ENCODE assay signal across 18 cellular contexts in the genomic region with DNA sequence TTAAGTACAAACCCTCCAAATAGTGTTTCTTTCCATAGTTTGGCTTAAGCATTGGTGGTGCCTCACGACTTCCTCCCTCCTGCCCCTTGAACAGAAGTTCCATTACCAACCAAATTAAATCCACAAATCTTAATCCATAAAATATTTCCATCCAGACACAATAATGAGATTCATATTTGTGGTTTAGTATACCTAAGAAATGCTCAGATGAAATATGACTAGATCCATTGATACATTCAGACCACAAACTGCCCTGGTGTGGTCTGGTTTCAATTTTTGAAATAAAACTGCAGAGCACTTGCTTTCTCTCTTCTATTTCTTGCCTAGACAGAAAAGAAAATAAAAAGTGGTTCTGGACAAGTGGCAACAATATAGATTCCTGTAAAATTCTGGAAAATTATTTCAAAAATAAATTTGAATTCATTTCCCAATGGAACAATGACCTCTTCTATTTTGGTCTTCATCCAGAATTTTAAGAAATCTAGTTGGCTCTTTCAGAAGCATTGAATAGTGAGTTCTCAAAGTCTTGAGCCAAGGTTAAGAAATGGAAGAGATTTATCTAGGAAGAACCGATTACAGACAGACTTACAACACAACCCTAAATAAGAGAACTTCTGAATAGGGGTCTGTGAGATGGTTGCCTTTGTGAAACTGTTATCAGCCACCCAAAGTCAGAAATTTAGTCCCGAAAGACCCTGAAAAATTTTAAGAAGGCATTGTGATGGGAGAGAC. TPM values are rescaled to one million over a fixed set of nuclear protein-coding genes. Genes with fewer than 3 reads are reported as not detected.
DNase-seq lines count a peak whose midpoint lies in the region; ATAC-seq, FAIRE-seq and TF ChIP-seq lines count a peak whose summit lies in the region.
"Had no signal": no experiment of that assay in that cellular context is flagged by ENCODE, and none has a peak within 500 bp of the region (broad histone marks: within the 10 kb centered on the region; RNA-seq: fewer than 3 reads in every experiment).

No MANE protein-coding gene starts in this region.

- H3K27me3 Mint-ChIP-seq in activated CD4-positive, alpha-beta memory T cell treated with anti-CD3 and anti-CD28 coated beads, Interleukin-2, amount 10 ng/mL, durations not matched to agents 7 days and 5 days, result no peaks in the 10 kb centered on the region

- no peak overlapping the region for H3K4me2 ChIP-seq in mesendoderm (ENCODE audit: low read length)
- H3K4me2 ChIP-seq in mesenchymal stem cell (ENCODE audit: low read length, poor library complexity, severe bottlenecking), result no peak overlapping the region
- H3K4me2 ChIP-seq: KMS-11, PC-9 had no signal

- no peak overlapping the region for H2AFZ ChIP-seq in mesenchymal stem cell (ENCODE audit: low read depth, low read length)
- H2AFZ ChIP-seq: PC-9 had no signal

- TF ChIP-seq POLR2A in H54 (IDR thresholded peaks at IDR 0.05; ENCODE audit: low read depth, low read length) (no peak), stomach (IDR thresholded peaks at IDR 0.05) (no peak), Peyer's patch (IDR thresholded peaks at IDR 0.05) (no peak)

- no peak overlapping the region for H2BK12ac ChIP-seq in mesenchymal stem cell (ENCODE audit: low read length in 2 of 2)

- no peak overlapping the region for H3K56ac ChIP-seq in mesendoderm (ENCODE audit: low read length)

- H4K8ac ChIP-seq in mesendoderm (ENCODE audit: low read depth, low read length) (no peak overlapping the region), mesenchymal stem cell (ENCODE audit: low read length) (no peak overlapping the region)

- H3K4me1 Mint-ChIP-seq in activated CD4-positive, alpha-beta memory T cell treated with anti-CD3 and anti-CD28 coated beads, Interleukin-2, amount 10 ng/mL, durations not matched to agents 7 days and 5 days, result peaks cover 5% of the 10 kb centered on the region

- no peaks in the 10 kb centered on the region for H3K9me3 Mint-ChIP-seq in activated CD4-positive, alpha-beta memory T cell treated with anti-CD3 and anti-CD28 coated beads, Interleukin-2, amount 10 ng/mL, durations not matched to agents 7 days and 5 days

- H3K79me1 ChIP-seq in mesendoderm (ENCODE audit: low read length) (peaks cover 1% of the 10 kb centered on the region), mesenchymal stem cell (replicated peaks; ENCODE audit: low read length, poor library complexity, severe bottlenecking) (peaks cover 12% of the 10 kb centered on the region)

- H3K14ac ChIP-seq in mesenchymal stem cell (ENCODE audit: low read length in 2 of 2), result no peak overlapping the region

- no peak overlapping the region for H4K5ac ChIP-seq in mesendoderm (ENCODE audit: low read length)

- H3K27me3 ChIP-seq in mesendoderm (ENCODE audit: insufficient read depth, low read length, poor library complexity) (no peaks in the 10 kb centered on the region), stomach (no peaks in the 10 kb centered on the region), mesenchymal stem cell (ENCODE audit: control insufficient read depth in 1 of 2, insufficient read depth in 1 of 2, low read length in 2 of 2) (no peaks in the 10 kb centered on the region), Peyer's patch (no peaks in the 10 kb centered on the region)
- H3K27me3 ChIP-seq: SJCRH30 had no signal

- ATAC-seq in SK-N-SH treated with all-trans-retinoic acid at 6 μM for 48 hours, result peak; percentile 26

- TF ChIP-seq EP300 in stomach (IDR thresholded peaks at IDR 0.05), result no peak

- TF ChIP-seq CTCF in stomach (IDR thresholded peaks at IDR 0.05), result no peak
- TF ChIP-seq CTCF in Peyer's patch (IDR thresholded peaks at IDR 0.05), result no peak

- POLR2A ChIA-PET in activated CD4-positive, alpha-beta memory T cell treated with anti-CD3 and anti-CD28 coated beads, Interleukin-2, amount 10 ng/mL, durations not matched to agents 7 days and 5 days (lab: Charles Lee), result no interaction called here

- no peak overlapping the region for H4K91ac ChIP-seq in mesenchymal stem cell (ENCODE audit: low read length)

- H3K9me3 ChIP-seq in stomach, result no peaks in the 10 kb centered on the region
- no peaks in the 10 kb centered on the region for H3K9me3 ChIP-seq in mesenchymal stem cell (ENCODE audit: control insufficient read depth, low read length)
- no peaks in the 10 kb centered on the region for H3K9me3 ChIP-seq in Peyer's patch

- intact Hi-C loops in stomach (cut with DNase I; ENCODE audit: low total_unique reads), result no loop called here

- no peaks in the 10 kb centered on the region for H3K36me3 ChIP-seq in mesendoderm (ENCODE audit: control insufficient read depth, insufficient read depth, low read length)
- no peaks in the 10 kb centered on the region for H3K36me3 ChIP-seq in stomach
- H3K36me3 ChIP-seq in mesenchymal stem cell (ENCODE audit: control insufficient read depth in 1 of 2, insufficient read depth in 2 of 2, low read depth in 1 of 2, low read length in 2 of 2), result peaks cover 0 to 12% of the 10 kb centered on the region in 2 experiments
- no peaks in the 10 kb centered on the region for H3K36me3 ChIP-seq in Peyer's patch

- no peak overlapping the region for H2BK120ac ChIP-seq in mesendoderm (ENCODE audit: low read depth, low read length)
- H2BK120ac ChIP-seq in mesenchymal stem cell (ENCODE audit: low read depth, low read length), result no peak overlapping the region

- H3K27ac Mint-ChIP-seq in activated CD4-positive, alpha-beta memory T cell treated with anti-CD3 and anti-CD28 coated beads, Interleukin-2, amount 10 ng/mL, durations not matched to agents 7 days and 5 days, result no peak overlapping the region

- H2AK5ac ChIP-seq in mesendoderm (ENCODE audit: low read length) (no peak overlapping the region), mesenchymal stem cell (ENCODE audit: low read length, severe bottlenecking) (no peak overlapping the region)

- no peak overlapping the region for H3K4me3 Mint-ChIP-seq in activated CD4-positive, alpha-beta memory T cell treated with anti-CD3 and anti-CD28 coated beads, Interleukin-2, amount 10 ng/mL, durations not matched to agents 7 days and 5 days

- H3K4me1 ChIP-seq in mesendoderm (ENCODE audit: control insufficient read depth, low read depth, low read length), result peaks cover 1% of the 10 kb centered on the region
- H3K4me1 ChIP-seq in stomach, result peaks cover 22 to 60% (median 32%) of the 10 kb centered on the region in 4 donors
- H3K4me1 ChIP-seq in mesenchymal stem cell (ENCODE audit: control insufficient read depth, insufficient read depth, low read depth, low read length), result peaks cover 4% of the 10 kb centered on the region
- H3K4me1 ChIP-seq in Peyer's patch, result no peaks in the 10 kb centered on the region

- no CpG with 5 or more reads among the region's 3 CpGs for WGBS in mesendoderm (ENCODE audit: extremely low coverage, insufficient coverage, low lambda C conversion rate)
- 79 to 92% (median 85%) methylated on average over 3 of the region's 3 CpGs for WGBS in stomach, 5 donors
- 82% methylated on average over 2 of the region's 3 CpGs for WGBS in mesenchymal stem cell

- H3K23ac ChIP-seq in mesendoderm (ENCODE audit: low read length) (no peak overlapping the region), mesenchymal stem cell (ENCODE audit: low read length in 2 of 2) (no peak overlapping the region)

- H3K9ac ChIP-seq in mesendoderm (ENCODE audit: low read length), result no peak overlapping the region
- no peak overlapping the region for H3K9ac ChIP-seq in mesenchymal stem cell (ENCODE audit: low read length)
- H3K9ac ChIP-seq: KMS-11 had no signal

- peak; percentile 75 for FAIRE-seq in H54 (lab: Jason Lieb, UNC)

- H3K79me2 ChIP-seq in mesendoderm (ENCODE audit: control insufficient read depth, insufficient read depth, low read length), result peaks cover 6% of the 10 kb centered on the region

- no peak overlapping the region for H2BK15ac ChIP-seq in mesendoderm (replicated peaks; ENCODE audit: low read depth)
- H2BK15ac ChIP-seq in mesenchymal stem cell (ENCODE audit: low read depth, poor library complexity, severe bottlenecking), result no peak overlapping the region

- H3K27ac ChIP-seq in mesendoderm (ENCODE audit: low read depth, low read length) (no peak overlapping the region), stomach (peak overlapping the region in 3 of 5 donors; percentile 53 to 75 (median 64)), mesenchymal stem cell (ENCODE audit: low read length, poor library complexity, severe bottlenecking) (no peak overlapping the region), Peyer's patch (peak overlapping the region in 1 of 4 donors; percentile 59)
- H3K27ac ChIP-seq: C4-2B, KMS-11, PC-9, SJCRH30 had no signal

- H3K4ac ChIP-seq in mesendoderm (ENCODE audit: low read depth, low read length), result no peak overlapping the region
- no peak overlapping the region for H3K4ac ChIP-seq in mesenchymal stem cell (ENCODE audit: low read depth in 1 of 2, low read length in 2 of 2)

- DNase-seq in H54 (ENCODE audit: insufficient read length, low spot score) (no peak), mesendoderm (no peak), stomach (no peak), mesenchymal stem cell (no peak), Peyer's patch (no peak), NCI-H2171 (lab: John Stamatoyannopoulos, UW) (no peak)
- DNase-seq in activated CD4-positive, alpha-beta memory T cell treated with anti-CD3 and anti-CD28 coated beads, Interleukin-2, amount 10 ng/mL, durations not matched to agents 7 days and 5 days, result no peak
- DNase-seq: ACHN, AML-193, DMS79, NCI-H1417, NCI-H187, NCI-H226, PC-9, SJCRH30 had no signal

- H3K4me3 ChIP-seq in mesendoderm (ENCODE audit: low read length) (no peak overlapping the region), stomach (no peak overlapping the region), mesenchymal stem cell (ENCODE audit: insufficient read depth in 1 of 2, low read depth in 1 of 2, low read length in 2 of 2) (no peak overlapping the region), Peyer's patch (no peak overlapping the region)
- H3K4me3 ChIP-seq: PC-9, SJCRH30 had no signal

- H3K18ac ChIP-seq in mesendoderm (ENCODE audit: low read length) (peak overlapping the region; percentile 18), mesenchymal stem cell (ENCODE audit: low read depth in 1 of 2, low read length in 2 of 2) (no peak overlapping the region)

- H2BK5ac ChIP-seq in mesendoderm (ENCODE audit: low read length) (no peak overlapping the region), mesenchymal stem cell (ENCODE audit: low read depth, low read length, poor library complexity, severe bottlenecking) (no peak overlapping the region)

- H3K36me3 Mint-ChIP-seq in activated CD4-positive, alpha-beta memory T cell treated with anti-CD3 and anti-CD28 coated beads, Interleukin-2, amount 10 ng/mL, durations not matched to agents 7 days and 5 days (ENCODE audit: low read depth), result no peaks in the 10 kb centered on the region

- CTCF ChIA-PET in activated CD4-positive, alpha-beta memory T cell treated with anti-CD3 and anti-CD28 coated beads, Interleukin-2, amount 10 ng/mL, durations not matched to agents 7 days and 5 days (lab: Charles Lee), result no interaction called here

RNA-seq across cellular contexts. Expression of gene TNC, which starts 14.0 kb away (rescaled TPM):
- polyA plus RNA-seq in mesendoderm (2013, experiment 1 of 2), result 16.1 TPM
- 16.9 TPM for polyA plus RNA-seq in mesendoderm (2013, experiment 2 of 2)
- total RNA-seq in stomach (100 to 1,000 TPM in 4 of 5 donors, 10 to 100 TPM in 1; 52.2 to 265 (median 110) TPM), Peyer's patch (10 to 100 TPM; 14.5 to 97.4 (median 38.4) TPM)
- 10 to 100 TPM in 1 of 3 donors, 1 to 10 TPM in 2; 3.5 to 14.6 (median 6.1) TPM for polyA plus RNA-seq in stomach
- under 1 TPM in 1 of 2 experiments, not detected in 1; 0.03 TPM for total RNA-seq in activated CD4-positive, alpha-beta memory T cell treated with anti-CD3 and anti-CD28 coated beads, Interleukin-2, amount 10 ng/mL, durations not matched to agents 7 days and 5 days
- polyA plus RNA-seq in mesenchymal stem cell (2013, experiment 1 of 2), result 32.2 TPM
- polyA plus RNA-seq in mesenchymal stem cell (2013, experiment 2 of 2), result 29.1 TPM

Comparison
In these comparisons a context has a peak if more than half of its experiments do, and no peak if none do; other contexts are left out.
1. H3K27ac ChIP-seq: peak in stomach (3 of 5); none in mesendoderm (single experiment) and mesenchymal stem cell (single experiment).
2. RNA of gene TNC, which starts 14.0 kb away (total RNA-seq): 52.2 to 265 TPM in stomach and 14.5 to 97.4 TPM in Peyer's patch; 0.03 TPM in activated CD4-positive, alpha-beta memory T cell treated with anti-CD3 and anti-CD28 coated beads, Interleukin-2, amount 10 ng/mL, durations not matched to agents 7 days and 5 days; every median in the first group is over 10 times any median in the second.